In the genomic region with DNA sequence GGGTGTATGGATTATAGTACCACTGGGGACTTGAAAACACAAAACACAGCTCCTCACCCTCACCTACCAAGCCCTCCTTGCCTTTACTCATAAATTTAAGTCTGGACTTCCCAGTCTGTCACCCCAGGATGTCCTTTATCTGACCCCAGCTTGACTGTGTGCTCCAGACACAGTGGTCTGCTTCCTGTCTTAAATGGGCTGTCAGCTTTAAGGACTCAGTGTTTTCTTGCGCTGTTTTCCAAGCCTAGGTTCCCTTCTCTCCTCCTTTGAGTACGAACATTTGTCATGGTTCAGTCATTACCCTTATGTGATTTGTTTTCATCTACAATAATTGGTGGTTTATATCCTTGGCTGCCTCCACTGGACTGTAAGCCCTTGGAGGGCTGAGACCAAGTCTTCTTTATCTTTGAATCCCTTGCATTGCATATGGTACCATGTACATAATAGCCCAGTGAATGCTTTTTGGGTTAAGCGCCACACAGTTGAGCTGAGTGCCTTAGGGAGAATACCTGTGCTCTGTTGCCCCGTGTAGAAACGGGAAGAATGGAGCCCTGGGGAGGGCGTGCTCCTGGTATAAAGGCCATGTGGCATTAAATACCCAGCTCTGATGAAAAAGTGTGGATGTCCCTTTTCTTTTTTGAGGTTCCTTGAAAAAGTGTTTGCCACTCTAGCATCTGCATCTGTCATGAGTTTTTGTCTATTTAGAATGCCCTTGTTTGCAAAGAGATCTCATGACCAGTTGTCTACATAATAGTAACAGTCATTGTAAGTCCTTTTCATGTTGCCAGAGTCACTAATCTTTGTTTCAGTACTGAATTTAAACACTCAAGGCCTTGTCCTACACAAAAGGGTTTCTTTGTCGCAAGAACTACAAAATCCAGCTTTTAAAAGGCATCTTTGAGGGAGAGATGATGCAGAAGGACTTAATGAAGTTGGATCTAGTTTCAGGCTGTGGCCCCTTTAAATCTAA, we compare ENCODE assay signal across 1 cellular context.
TF ChIP-seq lines count a peak whose summit lies in the region.

No MANE protein-coding gene starts in this region.

TF ChIP-seq in IMR-90, 13 proteins besides CTCF, POLR2A, EP300 and RAD21:
- TF ChIP-seq MAZ (IDR thresholded peaks at IDR 0.05; ENCODE audit: borderline replicate concordance, low read depth, low read length) (no peak), RFX5 (IDR thresholded peaks at IDR 0.05; ENCODE audit: low read depth, low read length) (no peak), RCOR1 (IDR thresholded peaks at IDR 0.05; ENCODE audit: insufficient replicate concordance, low read length) (no peak), SMC3 (IDR thresholded peaks at IDR 0.05; ENCODE audit: low read depth, low read length) (no peak), CHD1 (IDR thresholded peaks at IDR 0.05; ENCODE audit: low read depth, low read length) (no peak), MAFK (IDR thresholded peaks at IDR 0.05; ENCODE audit: low read depth, low read length) (no peak)
- TF ChIP-seq, protein P1, sequence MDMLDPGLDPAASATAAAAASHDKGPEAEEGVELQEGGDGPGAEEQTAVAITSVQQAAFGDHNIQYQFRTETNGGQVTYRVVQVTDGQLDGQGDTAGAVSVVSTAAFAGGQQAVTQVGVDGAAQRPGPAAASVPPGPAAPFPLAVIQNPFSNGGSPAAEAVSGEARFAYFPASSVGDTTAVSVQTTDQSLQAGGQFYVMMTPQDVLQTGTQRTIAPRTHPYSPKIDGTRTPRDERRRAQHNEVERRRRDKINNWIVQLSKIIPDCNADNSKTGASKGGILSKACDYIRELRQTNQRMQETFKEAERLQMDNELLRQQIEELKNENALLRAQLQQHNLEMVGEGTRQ (IDR thresholded peaks at IDR 0.05; ENCODE audit: low read depth, low read length): no peak
- TF ChIP-seq, protein P2, sequence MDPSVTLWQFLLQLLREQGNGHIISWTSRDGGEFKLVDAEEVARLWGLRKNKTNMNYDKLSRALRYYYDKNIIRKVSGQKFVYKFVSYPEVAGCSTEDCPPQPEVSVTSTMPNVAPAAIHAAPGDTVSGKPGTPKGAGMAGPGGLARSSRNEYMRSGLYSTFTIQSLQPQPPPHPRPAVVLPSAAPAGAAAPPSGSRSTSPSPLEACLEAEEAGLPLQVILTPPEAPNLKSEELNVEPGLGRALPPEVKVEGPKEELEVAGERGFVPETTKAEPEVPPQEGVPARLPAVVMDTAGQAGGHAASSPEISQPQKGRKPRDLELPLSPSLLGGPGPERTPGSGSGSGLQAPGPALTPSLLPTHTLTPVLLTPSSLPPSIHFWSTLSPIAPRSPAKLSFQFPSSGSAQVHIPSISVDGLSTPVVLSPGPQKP (IDR thresholded peaks at IDR 0.05; ENCODE audit: borderline replicate concordance, low read depth, low read length): no peak
